ENCODE assay signal across 9 cellular contexts in genomic region chr16:31333686-31334649, GRCh38. TPM values are rescaled to one million over a fixed set of nuclear protein-coding genes. Genes with fewer than 3 reads are reported as not detected.
A peak's percentile ranks its signal among the peaks of the same experiment; 100 is the strongest.
DNase-seq lines count a peak whose midpoint lies in the region; ATAC-seq and TF ChIP-seq lines count a peak whose summit lies in the region.
"Had no signal": no experiment of that assay in that cellular context is flagged by ENCODE, and none has a peak within 500 bp of the region (broad histone marks: within the 10 kb centered on the region; RNA-seq: fewer than 3 reads in every experiment).

No MANE protein-coding gene starts in this region.

- H3K23ac ChIP-seq in H9 (ENCODE audit: insufficient read length, low read depth, low read length) = no peak overlapping the region
- H3K23ac ChIP-seq in neuronal stem cell (ENCODE audit: low read depth, low read length, poor library complexity) = peak overlapping the region; percentile 69

- H3K4me1 ChIP-seq in H9 (ENCODE audit: insufficient read depth, low read length) (no peaks in the 10 kb centered on the region; the same call in 1 of the 2 replicates), OCI-LY3 (ENCODE audit: low read length) (no peaks in the 10 kb centered on the region), neuronal stem cell (ENCODE audit: control insufficient read depth in 2 of 2, insufficient read depth in 1 of 2, low read depth in 1 of 2, low read length in 2 of 2) (peaks cover 0 to 3% of the 10 kb centered on the region in 2 donors)

- DNase-seq in NCI-H1417 (lab: John Stamatoyannopoulos, UW) = peak in 2 of 3 experiments; percentile 5 to 54
- no peak for DNase-seq in NCI-H1417 treated with DMSO at 0.1 percent for 48 hours (lab: John Stamatoyannopoulos, UW)
- peak; percentile 61 for DNase-seq in H9
- DNase-seq in dermis microvascular lymphatic vessel endothelial cell (ENCODE audit: low read depth in 2 of 2) = peak; percentile 12 to 24
- no peak for DNase-seq in neuronal stem cell (ENCODE audit: low spot score)

- H3K36me3 ChIP-seq in OCI-LY3 (replicated peaks; ENCODE audit: low read depth, low read length) (peaks cover 4% of the 10 kb centered on the region), neuronal stem cell (replicated peaks in 1 of 2; ENCODE audit: control insufficient read depth in 2 of 2, insufficient read depth in 2 of 2, low read length in 2 of 2) (no peaks in the 10 kb centered on the region)
- H3K36me3 ChIP-seq: BLaER1 had no signal

- no peak for ATAC-seq in HG03565 (IDR thresholded peaks at IDR 0.05; ENCODE audit: unreplicated experiment)
- no peak for ATAC-seq in GM21447 (IDR thresholded peaks at IDR 0.05; ENCODE audit: unreplicated experiment)

- H4K91ac ChIP-seq in H9 (ENCODE audit: insufficient read length, low read depth, low read length) (no peak overlapping the region), neuronal stem cell (ENCODE audit: low read depth, low read length, poor library complexity) (no peak overlapping the region)

- H2BK15ac ChIP-seq in H9 (ENCODE audit: low read depth, low read length) (no peak overlapping the region), neuronal stem cell (ENCODE audit: low read length) (no peak overlapping the region)

- no peaks in the 10 kb centered on the region for H4K20me1 ChIP-seq in H9 (ENCODE audit: control insufficient read depth, insufficient read depth, insufficient read length)
- no peaks in the 10 kb centered on the region for H4K20me1 ChIP-seq in OCI-LY3 (ENCODE audit: insufficient read depth, low read length)
- H4K20me1 ChIP-seq: BLaER1 had no signal

- no peak overlapping the region for H3K4me3 Mint-ChIP-seq in H9

- H3K27me3 ChIP-seq in H9 (ENCODE audit: insufficient read depth, low read length) (peaks cover 14% of the 10 kb centered on the region; the same call in 1 of the 2 replicates), OCI-LY3 (ENCODE audit: low read depth, low read length) (no peaks in the 10 kb centered on the region), neuronal stem cell (ENCODE audit: control insufficient read depth in 3 of 3, insufficient read depth in 3 of 3, low read depth in 1 of 3, low read length in 3 of 3) (peaks cover 4 to 46% (median 29%) of the 10 kb centered on the region in 3 experiments)
- H3K27me3 ChIP-seq: BLaER1 had no signal

- H2BK120ac ChIP-seq in H9 (ENCODE audit: low read depth, low read length, poor library complexity, severe bottlenecking) (no peak overlapping the region), neuronal stem cell (ENCODE audit: low read depth, low read length) (no peak overlapping the region)

- H3K4me1 Mint-ChIP-seq in H9 = peaks cover 13 to 16% of the 10 kb centered on the region in 2 experiments

- H2AFZ ChIP-seq in H9 (ENCODE audit: low read length) (no peak overlapping the region), OCI-LY3 (ENCODE audit: low read depth, low read length) (no peak overlapping the region), neuronal stem cell (ENCODE audit: low read length) (no peak overlapping the region)

- H3K9ac ChIP-seq in H9 (ENCODE audit: extremely low read depth, insufficient read length, low read length) (no peak overlapping the region), OCI-LY3 (ENCODE audit: low read length) (no peak overlapping the region), neuronal stem cell (ENCODE audit: low read depth, low read length, poor library complexity) (no peak overlapping the region)
- H3K9ac ChIP-seq: BLaER1 had no signal

- H3K56ac ChIP-seq in H9 (ENCODE audit: insufficient read length, low read depth, low read length) = no peak overlapping the region

- no peak overlapping the region for H4K5ac ChIP-seq in H9 (ENCODE audit: insufficient read length, low read depth, low read length)

- H3K23me2 ChIP-seq in H9 (ENCODE audit: insufficient read length, low read depth, low read length, poor library complexity, severe bottlenecking) = peaks cover 4% of the 10 kb centered on the region

- peaks cover 44% of the 10 kb centered on the region for H3K27me3 Mint-ChIP-seq in H9 (ENCODE audit: low read depth)

- no peak overlapping the region for H3K27ac Mint-ChIP-seq in H9

- no CpG with 5 or more reads among the region's 5 CpGs for WGBS in H9 (ENCODE audit: extremely low coverage, insufficient read length, low lambda C conversion rate)
- WGBS in neuronal stem cell (ENCODE audit: extremely low coverage in 2 of 2, insufficient read length in 2 of 2, insufficient replicate concordance in 1 of 2), 2 donors = no CpG with 5 or more reads among the region's 5 CpGs

- H3K79me1 ChIP-seq in H9 (ENCODE audit: insufficient read depth, low read depth, low read length, poor library complexity, severe bottlenecking) = no peaks in the 10 kb centered on the region
- no peaks in the 10 kb centered on the region for H3K79me1 ChIP-seq in neuronal stem cell (ENCODE audit: low read depth, low read length)

- peak; percentile 70 for TF ChIP-seq CTCF in H9 (conservative IDR thresholded peaks at IDR 0.05)
- peak; percentile 60 for TF ChIP-seq CTCF in OCI-LY3 (IDR thresholded peaks at IDR 0.05; ENCODE audit: low read depth, low read length)

- H3K79me2 ChIP-seq in H9 (ENCODE audit: insufficient read depth, low read length) (no peaks in the 10 kb centered on the region), OCI-LY3 (ENCODE audit: low read length) (no peaks in the 10 kb centered on the region)

- H2AK5ac ChIP-seq in H9 (ENCODE audit: insufficient read length, low read length) (no peak overlapping the region), neuronal stem cell (ENCODE audit: low read depth, low read length) (no peak overlapping the region)

- peaks cover 0 to 2% (median 0%) of the 10 kb centered on the region in 3 experiments; a peak in 1 of 7 replicates for H3K36me3 Mint-ChIP-seq in H9 (ENCODE audit: insufficient read depth in 1 of 3, low read depth in 3 of 3)

- no peak overlapping the region for H2BK20ac ChIP-seq in H9 (ENCODE audit: low read depth, low read length, poor library complexity, severe bottlenecking)

- H3K4me2 ChIP-seq in H9 (ENCODE audit: insufficient read depth, insufficient read length, low read length) (no peak overlapping the region), OCI-LY3 (ENCODE audit: low read length) (no peak overlapping the region), neuronal stem cell (ENCODE audit: insufficient read depth, low read length, poor library complexity, severe bottlenecking) (no peak overlapping the region)
- H3K4me2 ChIP-seq: BLaER1 had no signal

- H2BK5ac ChIP-seq in H9 (ENCODE audit: insufficient read length, low read length) = no peak overlapping the region
- H2BK5ac ChIP-seq in neuronal stem cell (ENCODE audit: low read length) = no peak overlapping the region

- H3K4me3 ChIP-seq in OCI-LY3 (ENCODE audit: low read length) (no peak overlapping the region), neuronal stem cell (ENCODE audit: low read length in 2 of 2) (no peak overlapping the region)
- H3K4me3 ChIP-seq: BLaER1 had no signal

- H3K27ac ChIP-seq in H9 (ENCODE audit: insufficient read length, low read depth, low read length) (no peak overlapping the region), OCI-LY3 (ENCODE audit: low read length) (no peak overlapping the region), neuronal stem cell (replicated peaks; ENCODE audit: low read length) (no peak overlapping the region)
- H3K27ac ChIP-seq: BLaER1 had no signal

- H3K9me3 ChIP-seq in H9 (ENCODE audit: control insufficient read depth, low read depth, low read length) (no peaks in the 10 kb centered on the region), OCI-LY3 (ENCODE audit: insufficient read depth, low read length) (no peaks in the 10 kb centered on the region), neuronal stem cell (replicated peaks in 1 of 2; ENCODE audit: control insufficient read depth in 2 of 2, insufficient read depth in 1 of 2, low read depth in 1 of 2, low read length in 2 of 2) (peaks cover 6 to 8% of the 10 kb centered on the region in 2 donors)

- H3T11ph ChIP-seq in H9 (ENCODE audit: low read length) = no peak overlapping the region

- H4K8ac ChIP-seq in H9 (replicated peaks; ENCODE audit: insufficient read length, low read depth, low read length) = no peak overlapping the region
- no peak overlapping the region for H4K8ac ChIP-seq in neuronal stem cell (ENCODE audit: low read depth, low read length)

- peaks cover 13 to 17% of the 10 kb centered on the region in 2 experiments; a peak in 4 of 5 replicates for H3K9me3 Mint-ChIP-seq in H9

- H3K4ac ChIP-seq in H9 (ENCODE audit: low read depth, low read length) (no peak overlapping the region), neuronal stem cell (ENCODE audit: low read length) (no peak overlapping the region)

- H3K18ac ChIP-seq in H9 (ENCODE audit: insufficient read length, low read depth, low read length) (no peak overlapping the region), neuronal stem cell (ENCODE audit: low read length) (peak overlapping the region; percentile 29)

- H3K14ac ChIP-seq in H9 (ENCODE audit: insufficient read depth, low read length) (no peak overlapping the region), neuronal stem cell (ENCODE audit: low read length) (no peak overlapping the region)

- no peak overlapping the region for H2BK12ac ChIP-seq in H9 (ENCODE audit: insufficient read length, low read depth, low read length)
- H2BK12ac ChIP-seq in neuronal stem cell (ENCODE audit: low read length) = no peak overlapping the region

RNA-seq across cellular contexts. Expression of gene ITGAX, which starts 21.0 kb away (rescaled TPM):
- total RNA-seq in H9 (2021) (0.15 and 0.28 TPM in 2 replicates), dermis microvascular lymphatic vessel endothelial cell (0.63 and 0.64 TPM in 2 replicates)
- not detected for polyA plus RNA-seq in neuronal stem cell (2013, experiment 1 of 2)
- polyA plus RNA-seq in neuronal stem cell (2013, experiment 2 of 2) = not detected

RNA-seq across cellular contexts. Expression of gene ITGAD, which starts 59.2 kb away (rescaled TPM):
- total RNA-seq in H9 (2021) = not detected in 2 replicates
- not detected in 2 replicates for total RNA-seq in dermis microvascular lymphatic vessel endothelial cell
- polyA plus RNA-seq in neuronal stem cell (2013, experiment 1 of 2) = not detected
- polyA plus RNA-seq in neuronal stem cell (2013, experiment 2 of 2) = not detected

Comparison
In these comparisons a context has a peak if more than half of its experiments do, and no peak if none do; other contexts are left out.
1. DNase-seq: peak in NCI-H1417 (2 of 3), H9 (single experiment) and dermis microvascular lymphatic vessel endothelial cell (2 of 2); none in NCI-H1417 treated with DMSO at 0.1 percent for 48 hours (single experiment) and neuronal stem cell (single experiment).